ENCODE assay signal across 9 cellular contexts in genomic region chr9:14343948-14344547, GRCh38. TPM values are rescaled to one million over a fixed set of nuclear protein-coding genes. Genes with fewer than 3 reads are reported as not detected.
A peak's percentile ranks its signal among the peaks of the same experiment; 100 is the strongest.
DNase-seq lines count a peak whose midpoint lies in the region; ATAC-seq, FAIRE-seq and TF ChIP-seq lines count a peak whose summit lies in the region.
"Had no signal": no experiment of that assay in that cellular context is flagged by ENCODE, and none has a peak within 500 bp of the region (broad histone marks: within the 10 kb centered on the region; RNA-seq: fewer than 3 reads in every experiment).

No MANE protein-coding gene starts in this region.

- FAIRE-seq in keratinocyte (lab: Jason Lieb, UNC), result no peak

- H3K4me3 ChIP-seq in coronary artery (peak overlapping the region; percentile 74), keratinocyte (ENCODE audit: control insufficient read depth in 2 of 3, extremely low read depth in 1 of 3, insufficient read depth in 2 of 3, low read depth in 1 of 3, low read length in 3 of 3) (peak overlapping the region in 2 of 3 experiments; percentile 29 to 43), left lung (no peak overlapping the region)

- H3K27me3 ChIP-seq in keratinocyte (ENCODE audit: control insufficient read depth, extremely low read depth, insufficient read depth, low read length) (peaks cover 56% of the 10 kb centered on the region), left lung (peaks cover 23 to 71% of the 10 kb centered on the region in 2 donors)

- in situ Hi-C loops in GM13977 (cut with MboI; ENCODE audit: low pct_unique_long_range_greater_than_20kb, low sequenced_read_pairs, unreplicated experiment), result no loop called here

- intact Hi-C loops in left lung (cut with DNase I), result no loop called here

- no peaks in the 10 kb centered on the region for H4K20me1 ChIP-seq in keratinocyte (ENCODE audit: control insufficient read depth, extremely low read depth, insufficient read depth, low read length)

- H3K9me3 ChIP-seq in keratinocyte (ENCODE audit: control insufficient read depth, low read depth, low read length), result no peaks in the 10 kb centered on the region
- no peaks in the 10 kb centered on the region for H3K9me3 ChIP-seq in left lung

- TF ChIP-seq CTCF in coronary artery (IDR thresholded peaks at IDR 0.05) (no peak), keratinocyte (optimal IDR thresholded peaks at IDR 0.05 in 1 of 3, IDR thresholded peaks at IDR 0.05 in 1 of 3, conservative IDR thresholded peaks at IDR 0.05 in 1 of 3; ENCODE audit: extremely low read depth in 1 of 3, insufficient read depth in 2 of 3, low read length in 3 of 3) (no peak), GM13977 (IDR thresholded peaks at IDR 0.05; ENCODE audit: extremely low read depth, insufficient read depth, missing control alignments) (no peak), left lung (IDR thresholded peaks at IDR 0.05) (no peak)

- DNase-seq in NCI-H2196 (lab: John Stamatoyannopoulos, UW; ENCODE audit: unreplicated experiment) (peak; percentile 73), coronary artery (ENCODE audit: low spot score) (no peak), keratinocyte (ENCODE audit: low read depth, low spot score) (no peak), superior temporal gyrus (ENCODE audit: extremely low spot score) (peak; percentile 96), T1000 (lab: John Stamatoyannopoulos, UW) (no peak), GM13977 (ENCODE audit: low spot score) (no peak), left lung (no peak)
- DNase-seq: MV-4-11 had no signal

- peak overlapping the region; percentile 59 for H3K4me2 ChIP-seq in keratinocyte (ENCODE audit: control insufficient read depth, extremely low read depth, insufficient read depth, low read depth, low read length)

- H3K27ac ChIP-seq in coronary artery, result peak overlapping the region; percentile 92 to 93
- no peak overlapping the region for H3K27ac ChIP-seq in keratinocyte (ENCODE audit: control insufficient read depth, insufficient read depth, low read length)
- H3K27ac ChIP-seq in left lung, result peak overlapping the region in 1 of 2 donors; percentile 21

- H3K36me3 ChIP-seq in keratinocyte (ENCODE audit: control insufficient read depth in 2 of 2, extremely low read depth in 1 of 2, insufficient read depth in 2 of 2, low read length in 2 of 2) (no peaks in the 10 kb centered on the region), left lung (no peaks in the 10 kb centered on the region)

- H3K4me1 ChIP-seq in keratinocyte (ENCODE audit: control insufficient read depth, extremely low read depth, insufficient read depth, low read length), result peaks cover 38% of the 10 kb centered on the region
- H3K4me1 ChIP-seq in left lung, result peaks cover 6 to 12% of the 10 kb centered on the region in 2 donors

- dilution Hi-C loops in keratinocyte (cut with MboI; ENCODE audit: extremely low pct_ligation_motif_present, low sequenced_read_pairs), result no loop called here

- H3K9me1 ChIP-seq in keratinocyte (ENCODE audit: control insufficient read depth, extremely low read depth, insufficient read depth, low read length), result no peaks in the 10 kb centered on the region

- H3K9ac ChIP-seq in keratinocyte (ENCODE audit: control insufficient read depth, extremely low read depth, insufficient read depth, low read length), result no peak overlapping the region

- no peaks in the 10 kb centered on the region for H3K79me2 ChIP-seq in keratinocyte (ENCODE audit: control insufficient read depth, insufficient read depth, low read length)

- H2AFZ ChIP-seq in keratinocyte (ENCODE audit: control insufficient read depth, low read length), result no peak overlapping the region

- ATAC-seq in HG02623 (IDR thresholded peaks at IDR 0.05; ENCODE audit: unreplicated experiment) (no peak), left lung (no peak)

RNA-seq across cellular contexts. Expression of gene NFIB, which starts 30.1 kb away (rescaled TPM):
- polyA plus RNA-seq in keratinocyte, result 3.6 to 23.1 TPM (median 8.9 TPM) in 3 replicates
- polyA plus RNA-seq in keratinocyte (2011; ENCODE audit: low read depth), result 12.3 TPM
- polyA plus RNA-seq in keratinocyte (2011; cell fraction: cytosol; rRNA removed), result 7.3 and 10.7 TPM in 2 replicates
- 25.9 and 27.8 TPM in 2 replicates for polyA plus RNA-seq in keratinocyte (2011; cell fraction: nucleus; rRNA removed)
- 9.5 and 16.1 TPM in 2 replicates for polyA plus RNA-seq in keratinocyte (2012; ENCODE audit: low replicate concordance)
- 18.4 to 56.7 TPM (median 39.1 TPM) in 3 replicates for polyA minus RNA-seq in keratinocyte
- polyA minus RNA-seq in keratinocyte (2011; cell fraction: cytosol; rRNA and poly(A)+ RNA removed), result 9.4 TPM
- polyA minus RNA-seq in keratinocyte (2011; cell fraction: nucleus; rRNA and poly(A)+ RNA removed), result 19.2 and 58.1 TPM in 2 replicates
- total RNA-seq in left lung, result 10 to 100 TPM; 88.8 to 97.9 TPM

Comparison
In these comparisons a context has a peak if more than half of its experiments do, and no peak if none do; other contexts are left out.
1. DNase-seq: peak in NCI-H2196 (single experiment) and superior temporal gyrus (single experiment); none in coronary artery (single experiment), keratinocyte (single experiment), T1000 (single experiment), GM13977 (single experiment) and left lung (0 of 2).
2. H3K4me3 ChIP-seq: peak in coronary artery (single experiment) and keratinocyte (2 of 3); none in left lung (0 of 2).